Comparison of ENCODE assay signal across 16 cellular contexts in genomic region chr12:96483116-96483515, GRCh38. TPM values are rescaled to one million over a fixed set of nuclear protein-coding genes. Genes with fewer than 3 reads are reported as not detected.
"Had no signal": no experiment of that assay in that cellular context is flagged by ENCODE, and none has a peak within 500 bp of the region (broad histone marks: within the 10 kb centered on the region; RNA-seq: fewer than 3 reads in every experiment).

No MANE protein-coding gene starts in this region.

- ATAC-seq: esophagus mucosa, gastrocnemius medialis, heart right ventricle, lower lobe of right lung, natural killer cell, right cardiac atrium had no signal

- H3K4me1 ChIP-seq: gastrocnemius medialis, left ventricle myocardium inferior had no signal

- H3K9me3 ChIP-seq: gastrocnemius medialis, heart right ventricle, left ventricle myocardium inferior, lower lobe of right lung had no signal

- H3K27ac ChIP-seq: dorsolateral prefrontal cortex, gastrocnemius medialis, heart right ventricle, left ventricle myocardium inferior, lower lobe of right lung had no signal

- DNase-seq: cortex of kidney; dorsolateral prefrontal cortex; effector CD8-positive, alpha-beta T cell; gastrocnemius medialis; heart right ventricle; islet precursor cell; left ventricle myocardium inferior; lower lobe of right lung; natural killer cell; posterior cingulate gyrus; right cardiac atrium; small intestine; stimulated activated CD4-positive, alpha-beta T cell treated with anti-CD3 and anti-CD28 coated beads, Interleukin-12 subunit alpha, Interleukin-12 subunit beta, amount 100 ng/mL, for 4 hours; stimulated activated naive CD4-positive, alpha-beta T cell treated with Interleukin-2 at 50 U/mL for 16 hours; trophoblast cell had no signal

- H3K4me3 ChIP-seq: dorsolateral prefrontal cortex, gastrocnemius medialis, heart right ventricle, left ventricle myocardium inferior, lower lobe of right lung had no signal

- H3K27me3 ChIP-seq: dorsolateral prefrontal cortex, gastrocnemius medialis had no signal

- FAIRE-seq: small intestine had no signal

- H3K36me3 ChIP-seq: gastrocnemius medialis, heart right ventricle, left ventricle myocardium inferior, lower lobe of right lung had no signal

RNA-seq across cellular contexts. Expression of gene CFAP54, which starts 6.3 kb away (rescaled TPM):
- total RNA-seq: gastrocnemius medialis had no signal
